In the genomic region with DNA sequence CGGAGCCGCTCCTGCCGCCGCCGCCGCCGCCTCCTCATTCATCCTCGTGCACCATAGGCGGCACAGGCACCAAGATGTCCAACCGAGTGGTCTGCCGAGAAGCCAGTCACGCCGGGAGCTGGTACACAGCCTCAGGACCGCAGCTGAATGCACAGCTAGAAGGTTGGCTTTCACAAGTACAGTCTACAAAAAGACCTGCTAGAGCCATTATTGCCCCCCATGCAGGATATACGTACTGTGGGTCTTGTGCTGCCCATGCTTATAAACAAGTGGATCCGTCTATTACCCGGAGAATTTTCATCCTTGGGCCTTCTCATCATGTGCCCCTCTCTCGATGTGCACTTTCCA, we compare ENCODE assay signal across 1 cellular context.
TF ChIP-seq lines count a peak whose summit lies in the region.

No MANE protein-coding gene starts in this region.

TF ChIP-seq in HEK293, 187 proteins besides CTCF, POLR2A, EP300 and RAD21 (continued from another document):
- TF ChIP-seq, protein P1, sequence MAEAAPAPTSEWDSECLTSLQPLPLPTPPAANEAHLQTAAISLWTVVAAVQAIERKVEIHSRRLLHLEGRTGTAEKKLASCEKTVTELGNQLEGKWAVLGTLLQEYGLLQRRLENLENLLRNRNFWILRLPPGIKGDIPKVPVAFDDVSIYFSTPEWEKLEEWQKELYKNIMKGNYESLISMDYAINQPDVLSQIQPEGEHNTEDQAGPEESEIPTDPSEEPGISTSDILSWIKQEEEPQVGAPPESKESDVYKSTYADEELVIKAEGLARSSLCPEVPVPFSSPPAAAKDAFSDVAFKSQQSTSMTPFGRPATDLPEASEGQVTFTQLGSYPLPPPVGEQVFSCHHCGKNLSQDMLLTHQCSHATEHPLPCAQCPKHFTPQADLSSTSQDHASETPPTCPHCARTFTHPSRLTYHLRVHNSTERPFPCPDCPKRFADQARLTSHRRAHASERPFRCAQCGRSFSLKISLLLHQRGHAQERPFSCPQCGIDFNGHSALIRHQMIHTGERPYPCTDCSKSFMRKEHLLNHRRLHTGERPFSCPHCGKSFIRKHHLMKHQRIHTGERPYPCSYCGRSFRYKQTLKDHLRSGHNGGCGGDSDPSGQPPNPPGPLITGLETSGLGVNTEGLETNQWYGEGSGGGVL (tag by site-specific recombination; IDR thresholded peaks at IDR 0.05) = peak; percentile 76
- TF ChIP-seq SCRT2 (tag by site-specific recombination; IDR thresholded peaks at IDR 0.05) (peak; percentile 51; the same call in 1 of the 2 replicates), ZBTB20 (tag by site-specific recombination; IDR thresholded peaks at IDR 0.05) (peak; percentile 38; the same call in 1 of the 2 replicates), SP3 (tag by site-specific recombination; IDR thresholded peaks at IDR 0.05) (peak; percentile 56), ZNF610 (tag by site-specific recombination; IDR thresholded peaks at IDR 0.05; ENCODE audit: borderline replicate concordance) (peak; percentile 32; the same call in 1 of the 2 replicates), ZNF394 (tag by site-specific recombination; IDR thresholded peaks at IDR 0.05; ENCODE audit: borderline replicate concordance) (peak; percentile 33; the same call in 1 of the 2 replicates), ZIC2 (tag by site-specific recombination; IDR thresholded peaks at IDR 0.05) (peak; percentile 55; the same call in 1 of the 2 replicates), ZNF600 (tag by site-specific recombination; IDR thresholded peaks at IDR 0.05) (peak; percentile 48; the same call in 1 of the 2 replicates), ZNF335 (tag by site-specific recombination; conservative IDR thresholded peaks at IDR 0.05) (peak; percentile 59), GLIS1 (tag by site-specific recombination; IDR thresholded peaks at IDR 0.05) (peak; percentile 26; the same call in 1 of the 2 replicates), EGR2 (tag by site-specific recombination; IDR thresholded peaks at IDR 0.05; ENCODE audit: low read depth) (0 out of 2 replicates have a peak, but pooled peaks have one; percentile 30), ZNF341 (tag by site-specific recombination; IDR thresholded peaks at IDR 0.05; ENCODE audit: low read depth) (0 out of 2 replicates have a peak, but pooled peaks have one; percentile 55), ZBTB17 (tag by site-specific recombination; IDR thresholded peaks at IDR 0.05) (peak; percentile 31)
- TF ChIP-seq, protein P2, sequence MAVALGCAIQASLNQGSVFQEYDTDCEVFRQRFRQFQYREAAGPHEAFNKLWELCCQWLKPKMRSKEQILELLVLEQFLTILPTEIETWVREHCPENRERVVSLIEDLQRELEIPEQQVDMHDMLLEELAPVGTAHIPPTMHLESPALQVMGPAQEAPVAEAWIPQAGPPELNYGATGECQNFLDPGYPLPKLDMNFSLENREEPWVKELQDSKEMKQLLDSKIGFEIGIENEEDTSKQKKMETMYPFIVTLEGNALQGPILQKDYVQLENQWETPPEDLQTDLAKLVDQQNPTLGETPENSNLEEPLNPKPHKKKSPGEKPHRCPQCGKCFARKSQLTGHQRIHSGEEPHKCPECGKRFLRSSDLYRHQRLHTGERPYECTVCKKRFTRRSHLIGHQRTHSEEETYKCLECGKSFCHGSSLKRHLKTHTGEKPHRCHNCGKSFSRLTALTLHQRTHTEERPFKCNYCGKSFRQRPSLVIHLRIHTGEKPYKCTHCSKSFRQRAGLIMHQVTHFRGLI (tag by site-specific recombination; IDR thresholded peaks at IDR 0.05) = peak; percentile 45; the same call in 1 of the 2 replicates
TF ChIP-seq in HEK293: peak in this region for 17; not testable (repeated sequence) for 170.
